1 cellular context compared by ENCODE assay signal in genomic region chr9:114235113-114235589, GRCh38.
TF ChIP-seq lines count a peak whose summit lies in the region.

No MANE protein-coding gene starts in this region.

TF ChIP-seq in SK-N-SH, 30 proteins besides CTCF, POLR2A, EP300 and RAD21 (continued from another document):
- TF ChIP-seq IRF3 (IDR thresholded peaks at IDR 0.05; ENCODE audit: low read depth, low read length) = no peak
TF ChIP-seq in SK-N-SH: peak in this region for 2.
